ENCODE assay signal across 8 cellular contexts in the genomic region with DNA sequence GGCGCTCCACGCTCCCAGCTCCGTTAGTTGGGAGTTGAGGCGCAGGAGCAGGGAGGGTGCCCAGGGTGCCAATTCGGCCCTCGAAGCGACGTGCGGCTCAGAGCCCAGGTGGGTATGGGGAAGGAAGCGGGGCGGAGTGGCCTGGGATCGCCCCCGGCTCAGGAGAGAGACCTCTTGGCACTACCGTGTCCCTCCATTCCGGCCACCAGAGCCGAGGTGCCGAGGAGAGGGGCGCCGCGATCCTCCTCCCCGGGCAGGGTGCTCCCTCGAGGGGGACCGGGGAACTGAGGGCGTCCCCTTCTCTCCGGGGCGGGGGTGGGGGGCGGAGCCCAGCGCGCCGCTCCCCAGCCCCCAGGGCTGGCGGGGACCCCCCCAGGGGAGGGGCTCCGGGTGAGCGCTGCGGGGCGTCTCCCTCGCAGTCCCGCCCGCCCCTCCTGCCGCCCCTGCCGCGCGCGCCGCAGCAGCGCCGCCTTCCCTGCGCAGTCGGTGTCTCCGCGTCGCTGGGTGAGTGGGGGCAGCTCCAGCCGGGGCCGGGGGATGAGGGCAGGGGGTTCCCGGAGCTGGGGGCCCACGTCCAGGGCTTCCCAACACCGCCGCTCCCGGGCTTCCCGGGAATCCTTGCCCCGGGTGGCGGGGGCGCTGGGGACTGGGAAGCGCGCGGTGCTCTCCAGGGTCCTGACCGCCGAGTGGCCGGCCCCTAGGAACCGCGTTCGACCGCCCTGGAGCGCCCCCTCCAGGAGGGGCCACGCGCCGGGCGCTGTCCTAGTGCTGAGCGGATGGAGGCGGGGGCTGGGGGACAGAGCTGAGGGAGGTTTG. TPM values are rescaled to one million over a fixed set of nuclear protein-coding genes. Genes with fewer than 3 reads are reported as not detected.
DNase-seq lines count a peak whose midpoint lies in the region; ATAC-seq and TF ChIP-seq lines count a peak whose summit lies in the region.

Gene HPCA (plus strand): TSS at position 480 of the 816 bp plus-strand sequence. CDS start 2,408 bp downstream, outside the sequence.

- H3K9me3 ChIP-seq in Panc1 (ENCODE audit: control insufficient read depth, insufficient read depth, low read depth, low read length) (no peaks in the 10 kb centered on the region), left lung (no peaks in the 10 kb centered on the region)

- H3K4me3 ChIP-seq in Panc1 (ENCODE audit: low read depth in 2 of 2, low read length in 2 of 2) (0 out of 4 replicates have a peak within 1 kb of the TSS, but pooled peaks of 1 of the 2 experiments have one; percentile 7), left lung (no peak within 1 kb of the TSS)

- CTCF ChIA-PET in Panc1 (lab: Charles Lee): interaction anchor here (1.3 kb wide), 1 partner anchor 14 kb away, joined by 3 read pairs; no protein-coding TSS in a partner anchor

- no peaks in the 10 kb centered on the region for H3K36me3 Mint-ChIP-seq in type B pancreatic cell

- TF ChIP-seq CTCF in GM12874 (IDR thresholded peaks at IDR 0.05; ENCODE audit: insufficient read depth, low read depth, low read length) (peak; percentile 60), Panc1 (IDR thresholded peaks at IDR 0.05) (peak; percentile 83), left lung (IDR thresholded peaks at IDR 0.05) (no peak), type B pancreatic cell (conservative IDR thresholded peaks at IDR 0.05) (peak; percentile 68)

- H3K4me1 ChIP-seq in Panc1 (ENCODE audit: control insufficient read depth, insufficient read depth, low read length): peaks cover 11% of the 10 kb centered on the region
- H3K4me1 ChIP-seq in left lung: no peaks in the 10 kb centered on the region

- peak within 1 kb of the TSS; percentile 81 for H3K4me3 Mint-ChIP-seq in type B pancreatic cell

- H3K27ac ChIP-seq in Panc1 (ENCODE audit: low read length) (no peak within 1 kb of the TSS), caudate nucleus (ENCODE audit: low read depth, low read length) (peak within 1 kb of the TSS; percentile 53), left lung (no peak within 1 kb of the TSS)

- intact Hi-C loops in Panc1 (cut with micrococcal nuclease; ENCODE audit: unreplicated experiment) (no loop called here), left lung (cut with DNase I) (no loop called here)

- no peak within 1 kb of the TSS for H3K27ac Mint-ChIP-seq in type B pancreatic cell

- H3K36me3 ChIP-seq in Panc1 (ENCODE audit: control insufficient read depth, insufficient read depth, low read length) (no peaks in the 10 kb centered on the region), left lung (no peaks in the 10 kb centered on the region)

- BruUV-seq in Panc1 (replicated peaks; lab: Mats Ljungman, UMichigan): no TSS peak

- H3K27me3 ChIP-seq in Panc1 (ENCODE audit: control insufficient read depth, insufficient read depth, low read length) (no peaks in the 10 kb centered on the region; the same call in 1 of the 2 replicates), left lung (peaks cover 34 to 84% of the 10 kb centered on the region in 2 donors)

- in situ Hi-C loops in Panc1 (cut with HindIII; ENCODE audit: low pct_unique_long_range_greater_than_20kb, low sequenced_read_pairs): no loop called here

- POLR2A ChIA-PET in Panc1 (lab: Charles Lee): interaction anchor here (0.7 kb wide), 1 partner anchor 244 kb away, joined by 3 read pairs; no protein-coding TSS in a partner anchor

- peaks cover 14% of the 10 kb centered on the region for H3K4me1 Mint-ChIP-seq in type B pancreatic cell (ENCODE audit: unreplicated experiment)

- DNase-seq in A172 (ENCODE audit: low spot score): peak; percentile 30
- DNase-seq in Panc1 (ENCODE audit: low read depth, low spot score): no peak
- DNase-seq in caudate nucleus (lab: John Stamatoyannopoulos, UW): peak in 25 of 61 donors; percentile 27 to 72 (median 52)
- DNase-seq in left lung: no peak
- peak; percentile 84 for DNase-seq in type B pancreatic cell (ENCODE audit: extremely low spot score, unreplicated experiment)

- ATAC-seq in Panc1 (peak; percentile 80), left lung (peak; percentile 94), GM21737 (IDR thresholded peaks at IDR 0.05; ENCODE audit: unreplicated experiment) (no peak), GM21825 (IDR thresholded peaks at IDR 0.05; ENCODE audit: unreplicated experiment) (no peak)

- H3K27me3 Mint-ChIP-seq in type B pancreatic cell: peaks cover 67% of the 10 kb centered on the region

- no peaks in the 10 kb centered on the region for H3K9me3 Mint-ChIP-seq in type B pancreatic cell

RNA-seq across cellular contexts. Expression of gene HPCA, which starts in this region (rescaled TPM):
- total RNA-seq in A172 (2014; rRNA removed; shearing (Covaris generic)): not detected in 2 replicates
- total RNA-seq in Panc1 (2021; ENCODE audit: unreplicated experiment): 1.2 TPM
- polyA plus RNA-seq in Panc1 (2012; ENCODE audit: insufficient read length): 1.7 TPM
- under 1 TPM in 1 of 2 donors, not detected in 1; 0.35 TPM for total RNA-seq in left lung
- total RNA-seq in type B pancreatic cell (ENCODE audit: low replicate concordance): 1.0 and 2.0 TPM in 2 replicates

Comparison
In these comparisons a context has a peak if more than half of its experiments do, and no peak if none do; other contexts are left out.
1. Peak in DNase-seq in A172; RNA of the gene not detected or under 1 TPM.
2. Peak in ATAC-seq in left lung; RNA of the gene not detected or under 1 TPM.
3. CTCF ChIP-seq: peak in GM12874 (single experiment), Panc1 (single experiment) and type B pancreatic cell (single experiment); none in left lung (0 of 2).